ENCODE assay signal across 17 cellular contexts in the genomic region with DNA sequence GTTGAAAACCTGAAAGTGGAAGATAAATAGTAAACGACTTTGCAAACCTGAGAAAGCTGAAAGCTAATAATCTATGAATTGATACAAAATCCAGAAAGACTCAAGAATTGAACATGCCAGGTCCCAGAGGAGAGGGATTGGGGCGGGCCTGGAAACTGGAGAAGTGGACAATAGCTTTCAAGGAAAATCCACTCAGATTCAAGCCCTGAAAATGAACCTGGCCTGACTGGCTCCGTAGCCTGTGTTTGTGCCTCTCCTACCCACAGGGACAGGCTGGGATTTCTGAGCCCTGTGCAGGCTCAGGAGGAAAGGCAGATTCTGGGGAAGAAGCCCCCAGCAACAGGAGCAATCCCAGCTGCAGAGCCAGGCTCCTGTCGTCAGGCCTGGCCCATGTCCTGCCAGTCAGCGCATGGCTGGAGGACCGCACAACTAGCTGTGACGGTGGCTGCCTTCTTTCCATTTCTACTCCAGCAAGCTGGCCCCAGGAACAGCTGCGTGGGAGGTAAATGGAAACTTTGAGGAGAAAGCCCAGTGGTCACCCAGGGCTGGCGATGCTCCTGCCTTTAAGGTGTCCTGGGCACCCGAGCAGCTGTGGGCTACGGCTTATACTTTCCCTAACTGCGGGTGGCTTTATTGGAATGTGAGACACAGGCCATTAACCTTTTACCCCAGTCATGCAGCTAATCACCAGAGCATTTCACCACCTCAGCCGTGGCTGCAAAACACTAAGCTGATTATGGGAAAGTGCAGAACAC.
DNase-seq lines count a peak whose midpoint lies in the region; ATAC-seq and TF ChIP-seq lines count a peak whose summit lies in the region.
"Had no signal": no experiment of that assay in that cellular context is flagged by ENCODE, and none has a peak within 500 bp of the region (broad histone marks: within the 10 kb centered on the region; RNA-seq: fewer than 3 reads in every experiment).

No MANE protein-coding gene starts in this region.

- no peak overlapping the region for H3K23ac ChIP-seq in neuronal stem cell (ENCODE audit: low read depth, low read length, poor library complexity)

- peak overlapping the region; percentile 68 for H3K18ac ChIP-seq in neuronal stem cell (ENCODE audit: low read length)

- H4K8ac ChIP-seq in neuronal stem cell (ENCODE audit: low read depth, low read length): no peak overlapping the region

- no peak overlapping the region for H3K14ac ChIP-seq in neuronal stem cell (ENCODE audit: low read length)

- no peak overlapping the region for H2AK5ac ChIP-seq in neuronal stem cell (ENCODE audit: low read depth, low read length)

- H3K9ac ChIP-seq in neuronal stem cell (ENCODE audit: low read depth, low read length, poor library complexity): no peak overlapping the region

- H3K4ac ChIP-seq in neuronal stem cell (ENCODE audit: low read length): peak overlapping the region; percentile 20

- no peak overlapping the region for H2BK120ac ChIP-seq in neuronal stem cell (ENCODE audit: low read depth, low read length)

- H3K79me1 ChIP-seq in neuronal stem cell (ENCODE audit: low read depth, low read length): peaks cover 4% of the 10 kb centered on the region

- H3K27me3 ChIP-seq in right atrium auricular region (no peaks in the 10 kb centered on the region), neuronal stem cell (ENCODE audit: control insufficient read depth in 3 of 3, insufficient read depth in 3 of 3, low read depth in 1 of 3, low read length in 3 of 3) (no peaks in the 10 kb centered on the region)

- H3K4me3 ChIP-seq in right atrium auricular region (no peak overlapping the region), neuronal stem cell (ENCODE audit: low read length in 2 of 2) (no peak overlapping the region)
- H3K4me3 ChIP-seq: esophagus squamous epithelium, spleen had no signal

- H3K36me3 ChIP-seq in right atrium auricular region (no peaks in the 10 kb centered on the region), neuronal stem cell (replicated peaks in 1 of 2; ENCODE audit: control insufficient read depth in 2 of 2, insufficient read depth in 2 of 2, low read length in 2 of 2) (no peaks in the 10 kb centered on the region)
- H3K36me3 ChIP-seq: esophagus squamous epithelium, spleen had no signal

- H2BK5ac ChIP-seq in neuronal stem cell (ENCODE audit: low read length): no peak overlapping the region

- peaks cover 0 to 19% of the 10 kb centered on the region in 2 donors for H3K4me1 ChIP-seq in right atrium auricular region
- H3K4me1 ChIP-seq in neuronal stem cell (ENCODE audit: control insufficient read depth in 2 of 2, insufficient read depth in 1 of 2, low read depth in 1 of 2, low read length in 2 of 2): peaks cover 11% of the 10 kb centered on the region in 2 donors
- H3K4me1 ChIP-seq: esophagus squamous epithelium had no signal

- H2AFZ ChIP-seq in neuronal stem cell (ENCODE audit: low read length): peak overlapping the region; percentile 5

- H4K91ac ChIP-seq in neuronal stem cell (ENCODE audit: low read depth, low read length, poor library complexity): no peak overlapping the region

- WGBS in neuronal stem cell (ENCODE audit: extremely low coverage in 2 of 2, insufficient read length in 2 of 2, insufficient replicate concordance in 1 of 2), 2 donors: no CpG with 5 or more reads among the region's 13 CpGs

- H3K9me3 ChIP-seq in right atrium auricular region (no peaks in the 10 kb centered on the region), neuronal stem cell (replicated peaks in 1 of 2; ENCODE audit: control insufficient read depth in 2 of 2, insufficient read depth in 1 of 2, low read depth in 1 of 2, low read length in 2 of 2) (no peaks in the 10 kb centered on the region)
- H3K9me3 ChIP-seq: esophagus squamous epithelium, spleen had no signal

- TF ChIP-seq CTCF in right atrium auricular region (IDR thresholded peaks at IDR 0.05): no peak

- H2BK12ac ChIP-seq in neuronal stem cell (ENCODE audit: low read length): no peak overlapping the region

- H3K27ac ChIP-seq in right atrium auricular region (no peak overlapping the region), neuronal stem cell (replicated peaks; ENCODE audit: low read length) (peak overlapping the region; percentile 7)
- H3K27ac ChIP-seq: esophagus squamous epithelium, spleen had no signal

- H3K4me2 ChIP-seq in neuronal stem cell (ENCODE audit: insufficient read depth, low read length, poor library complexity, severe bottlenecking): no peak overlapping the region

- H2BK15ac ChIP-seq in neuronal stem cell (ENCODE audit: low read length): peak overlapping the region; percentile 29

- no peak for ATAC-seq in GM18502 (IDR thresholded peaks at IDR 0.05; ENCODE audit: poor library complexity, unreplicated experiment)
- no peak for ATAC-seq in GM18517 (IDR thresholded peaks at IDR 0.05; ENCODE audit: unreplicated experiment)
- ATAC-seq: CD8-positive, alpha-beta T cell; stimulated activated naive CD8-positive, alpha-beta T cell treated with anti-CD3 and anti-CD28 coated beads, Interleukin-15, amount 100 ng/mL, for 72 hours had no signal

- peak; percentile 33 for DNase-seq in activated effector memory CD4-positive, alpha-beta T cell treated with anti-CD3 and anti-CD28 coated beads, Interleukin-2, amount 50 U/mL, for 16 hours
- no peak for DNase-seq in activated effector memory CD4-positive, alpha-beta T cell treated with Interleukin-2 at 50 U/mL for 16 hours
- DNase-seq in right atrium auricular region (ENCODE audit: low spot score): peak; percentile 59
- peak; percentile 18 for DNase-seq in neuronal stem cell (ENCODE audit: low spot score)
- no peak for DNase-seq in activated CD4-positive, alpha-beta T cell treated with anti-CD3 and anti-CD28 coated beads for 4 hours
- no peak for DNase-seq in stimulated activated CD4-positive, alpha-beta T cell treated with anti-CD3 and anti-CD28 coated beads, Interleukin-12 subunit alpha, Interleukin-12 subunit beta, amount 100 ng/mL, for 4 hours
- DNase-seq: activated CD4-positive, alpha-beta T cell treated with anti-CD3 and anti-CD28 coated beads, Interleukin-2, amount 50 U/mL, for 1 hour; cortex of kidney; esophagus squamous epithelium; KBM-7; mammary epithelial cell; NCI-H1105 treated with DMSO at 0.1 percent for 48 hours; spleen; stimulated activated naive CD8-positive, alpha-beta T cell treated with anti-CD3 and anti-CD28 coated beads, Interleukin-15, amount 100 ng/mL, for 72 hours had no signal

Comparison
In these comparisons a context has a peak if more than half of its experiments do, and no peak if none do; other contexts are left out.
1. DNase-seq: peak in activated effector memory CD4-positive, alpha-beta T cell treated with anti-CD3 and anti-CD28 coated beads, Interleukin-2, amount 50 U/mL, for 16 hours (single experiment), right atrium auricular region (single experiment) and neuronal stem cell (single experiment); none in activated effector memory CD4-positive, alpha-beta T cell treated with Interleukin-2 at 50 U/mL for 16 hours (single experiment), activated CD4-positive, alpha-beta T cell treated with anti-CD3 and anti-CD28 coated beads for 4 hours (0 of 2) and stimulated activated CD4-positive, alpha-beta T cell treated with anti-CD3 and anti-CD28 coated beads, Interleukin-12 subunit alpha, Interleukin-12 subunit beta, amount 100 ng/mL, for 4 hours (single experiment).